In genomic region chr2:143833258-143833657, GRCh38 we compare ENCODE assay signal across 22 cellular contexts.
"Had no signal": no experiment of that assay in that cellular context is flagged by ENCODE, and none has a peak within 500 bp of the region (broad histone marks: within the 10 kb centered on the region; RNA-seq: fewer than 3 reads in every experiment).

No MANE protein-coding gene starts in this region.

- ATAC-seq: Panc1, PC-3 had no signal

- H3K36me3 ChIP-seq: MG63 had no signal

- H3K4me3 ChIP-seq: MG63 had no signal

- H3K9me3 ChIP-seq: MG63, SK-N-SH had no signal

- H3K27me3 ChIP-seq: MG63 had no signal

- H3K9me2 ChIP-seq: SK-N-SH had no signal

- H3K9ac ChIP-seq: SK-N-SH had no signal

- DNase-seq: IMR-90, Karpas-422, KG1, MG63, NCI-H1092, NCI-H1105 treated with DMSO at 0.1 percent for 48 hours, NCI-H1417 treated with DMSO at 0.1 percent for 48 hours, NCI-H146, NCI-H1694 treated with DMSO at 0.1 percent for 48 hours, NCI-H1930, NCI-H2081, NCI-H2107, NCI-H2227 treated with DMSO at 0.1 percent for 48 hours, NCI-H524, NCI-H526 treated with DMSO at 0.1 percent for 48 hours, NCI-H774, PC-3, SHP77, SK-N-SH, SW 1271 had no signal

- H3K27ac ChIP-seq: RWPE1 had no signal

- H3K4me2 ChIP-seq: SK-N-SH had no signal
